Comparison of ENCODE assay signal across 1 cellular context in the genomic region with DNA sequence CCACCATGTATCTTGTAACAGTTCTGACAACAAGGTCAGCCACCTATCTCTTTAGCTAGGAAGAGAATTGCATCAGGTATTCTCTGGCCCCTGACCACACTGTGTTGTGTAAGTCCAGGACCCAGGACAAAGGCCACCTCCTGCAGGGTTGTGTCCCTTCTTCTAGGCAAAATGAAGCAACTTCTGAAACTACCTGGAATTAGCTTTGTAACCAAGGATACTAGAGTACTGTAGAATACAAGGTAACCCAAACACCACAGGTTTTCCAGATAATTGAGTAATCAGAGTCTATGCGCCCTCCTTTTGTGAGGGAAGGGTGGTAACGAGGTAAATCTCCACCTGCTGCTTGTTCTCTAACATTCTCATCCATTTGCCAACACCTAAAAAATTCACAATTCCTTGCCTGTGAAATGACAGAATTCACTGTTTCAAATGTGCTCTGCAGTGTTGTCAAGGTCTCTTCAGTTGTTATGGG.
TF ChIP-seq lines count a peak whose summit lies in the region.

No MANE protein-coding gene starts in this region.

TF ChIP-seq in H1, 55 proteins besides CTCF, POLR2A, EP300 and RAD21:
- no peak for TF ChIP-seq NRF1 (IDR thresholded peaks at IDR 0.05; ENCODE audit: low read depth, low read length)
- TF ChIP-seq EZH2 (IDR thresholded peaks at IDR 0.05; ENCODE audit: low read depth, low read length, severe bottlenecking) = no peak
- no peak for TF ChIP-seq ATF2 (IDR thresholded peaks at IDR 0.05; ENCODE audit: low read length)
- no peak for TF ChIP-seq POLR2AphosphoS5 (IDR thresholded peaks at IDR 0.05; ENCODE audit: low read depth, low read length)
- TF ChIP-seq CBX5 (IDR thresholded peaks at IDR 0.05; ENCODE audit: low read depth, low read length) = no peak
- TF ChIP-seq, protein P1, sequence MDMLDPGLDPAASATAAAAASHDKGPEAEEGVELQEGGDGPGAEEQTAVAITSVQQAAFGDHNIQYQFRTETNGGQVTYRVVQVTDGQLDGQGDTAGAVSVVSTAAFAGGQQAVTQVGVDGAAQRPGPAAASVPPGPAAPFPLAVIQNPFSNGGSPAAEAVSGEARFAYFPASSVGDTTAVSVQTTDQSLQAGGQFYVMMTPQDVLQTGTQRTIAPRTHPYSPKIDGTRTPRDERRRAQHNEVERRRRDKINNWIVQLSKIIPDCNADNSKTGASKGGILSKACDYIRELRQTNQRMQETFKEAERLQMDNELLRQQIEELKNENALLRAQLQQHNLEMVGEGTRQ (IDR thresholded peaks at IDR 0.05; ENCODE audit: low read length) = no peak
- TF ChIP-seq CEBPB (IDR thresholded peaks at IDR 0.05; ENCODE audit: low read depth, low read length) = peak; percentile 56; the same call in 1 of the 2 replicates
